In genomic region chr12:60259241-60259640, GRCh38 we compare ENCODE assay signal across 19 cellular contexts.
"Had no signal": no experiment of that assay in that cellular context is flagged by ENCODE, and none has a peak within 500 bp of the region (broad histone marks: within the 10 kb centered on the region; RNA-seq: fewer than 3 reads in every experiment).

No MANE protein-coding gene starts in this region.

- H3K36me3 ChIP-seq: adrenal gland, ascending aorta, colonic mucosa, esophagus squamous epithelium, gastroesophageal sphincter, right atrium auricular region, upper lobe of right lung had no signal

- H3K27me3 ChIP-seq: adrenal gland, ascending aorta, colonic mucosa, dorsolateral prefrontal cortex, esophagus squamous epithelium, gastroesophageal sphincter, right atrium auricular region, upper lobe of right lung had no signal

- ATAC-seq: activated naive CD4-positive, alpha-beta T cell treated with anti-CD3 and anti-CD28 coated beads, Interleukin-2, amount 50 U/mL, for 72 hours; effector memory CD8-positive, alpha-beta T cell; gastroesophageal sphincter; left cardiac atrium; natural killer cell treated with Interleukin-12 subunit alpha and Interleukin-12 subunit beta and Interleukin-15 and Interleukin-18, amount 100 ng/mL, for 72 hours; stimulated activated naive CD8-positive, alpha-beta T cell treated with anti-CD3 and anti-CD28 coated beads, Interleukin-15, Interleukin-2, amounts not matched to agents 100 U/mL and 50 U/mL, for 24 hours; upper lobe of right lung had no signal

- H3K9me3 ChIP-seq: adrenal gland, ascending aorta, colonic mucosa, esophagus squamous epithelium, gastroesophageal sphincter, right atrium auricular region, upper lobe of right lung had no signal

- DNase-seq: activated gamma-delta T cell treated with Interleukin-2 at 50 U/mL for 16 hours; activated T-cell treated with anti-CD3 and anti-CD28 coated beads, Interleukin-2, amount 50 U/mL, for 1 hour; adrenal gland; colonic mucosa; dorsolateral prefrontal cortex; effector memory CD8-positive, alpha-beta T cell; esophagus squamous epithelium; head of caudate nucleus; islet precursor cell; left cardiac atrium; midbrain; stimulated activated CD4-positive, alpha-beta T cell treated with anti-CD3 and anti-CD28 coated beads, Interleukin-4, amount 100 ng/mL, for 4 hours; stimulated activated naive CD8-positive, alpha-beta T cell treated with anti-CD3 and anti-CD28 coated beads, Interleukin-15, Interleukin-2, amounts not matched to agents 100 U/mL and 50 U/mL, for 24 hours; upper lobe of right lung had no signal

- H3K4me1 ChIP-seq: adrenal gland, ascending aorta, colonic mucosa, esophagus squamous epithelium, right atrium auricular region, upper lobe of right lung had no signal

- H3K27ac ChIP-seq: adrenal gland, ascending aorta, colonic mucosa, dorsolateral prefrontal cortex, esophagus squamous epithelium, gastroesophageal sphincter, right atrium auricular region, upper lobe of right lung had no signal

- H3K4me3 ChIP-seq: adrenal gland, ascending aorta, colonic mucosa, dorsolateral prefrontal cortex, esophagus squamous epithelium, gastroesophageal sphincter, right atrium auricular region, upper lobe of right lung had no signal
